ENCODE assay signal across 8 cellular contexts in the genomic region with DNA sequence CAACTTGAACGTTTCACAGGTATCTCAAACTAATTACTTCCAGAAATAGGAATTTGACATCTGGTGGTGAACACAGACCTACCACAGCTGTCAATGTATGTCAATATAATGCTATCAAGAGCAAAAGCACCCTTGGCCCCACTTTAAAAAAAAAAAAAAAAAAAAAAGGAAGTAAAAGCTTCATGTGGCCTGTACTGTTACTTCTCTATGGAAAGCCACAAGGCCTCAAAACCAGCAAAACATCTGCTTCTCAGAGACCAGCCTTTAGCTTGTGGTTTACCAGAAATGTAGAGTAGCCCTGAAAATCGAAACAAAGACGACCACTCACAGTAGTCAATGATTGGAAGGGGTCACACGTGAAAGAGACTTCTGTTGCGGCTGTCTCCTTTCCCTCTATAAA.
A peak's percentile ranks its signal among the peaks of the same experiment; 100 is the strongest.
DNase-seq lines count a peak whose midpoint lies in the region; ATAC-seq, FAIRE-seq and TF ChIP-seq lines count a peak whose summit lies in the region.

No MANE protein-coding gene starts in this region.

- H3K4me3 ChIP-seq in Loucy (ENCODE audit: low read length, poor library complexity, severe bottlenecking) (peak overlapping the region; percentile 71), choroid plexus epithelial cell (ENCODE audit: low read depth, low read length) (no peak overlapping the region), tibial artery (no peak overlapping the region), kidney (ENCODE audit: low read length in 2 of 2) (no peak overlapping the region)

- no peak for TF ChIP-seq CTCF in Loucy (conservative IDR thresholded peaks at IDR 0.05; ENCODE audit: low read length)
- TF ChIP-seq CTCF in choroid plexus epithelial cell (conservative IDR thresholded peaks at IDR 0.05; ENCODE audit: low read depth, low read length): no peak
- no peak for TF ChIP-seq CTCF in tibial artery (IDR thresholded peaks at IDR 0.05)
- TF ChIP-seq CTCF in mesothelial cell of epicardium (IDR thresholded peaks at IDR 0.05; ENCODE audit: unreplicated experiment): no peak
- TF ChIP-seq CTCF in kidney (IDR thresholded peaks at IDR 0.05; ENCODE audit: borderline replicate concordance, extremely low read depth, insufficient read depth): no peak

- intact Hi-C loops in tibial artery (cut with DNase I; ENCODE audit: low total_unique reads) (loop anchor here (10.0 kb wide), 1 partner anchor 277 kb away; no protein-coding TSS in a partner anchor), kidney (cut with DNase I) (no loop called here)

- H3K4me3 Mint-ChIP-seq in mesothelial cell of epicardium: no peak overlapping the region

- no peak overlapping the region for H2AFZ ChIP-seq in Loucy (ENCODE audit: low read length)

- no peak for TF ChIP-seq POLR2A in GM12891 (IDR thresholded peaks at IDR 0.05; ENCODE audit: low read depth, low read length)

- no peaks in the 10 kb centered on the region for H3K36me3 ChIP-seq in Loucy (ENCODE audit: insufficient read depth, low read length)
- H3K36me3 ChIP-seq in tibial artery: no peaks in the 10 kb centered on the region
- H3K36me3 ChIP-seq in kidney (ENCODE audit: control insufficient read depth in 1 of 2, insufficient read depth in 2 of 2, low read length in 2 of 2): no peaks in the 10 kb centered on the region

- no peaks in the 10 kb centered on the region for H3K9me3 ChIP-seq in Loucy (ENCODE audit: insufficient read depth, low read depth, low read length)
- H3K9me3 ChIP-seq in tibial artery: no peaks in the 10 kb centered on the region
- no peaks in the 10 kb centered on the region for H3K9me3 ChIP-seq in kidney (ENCODE audit: control insufficient read depth in 1 of 2, low read length in 2 of 2)

- no peaks in the 10 kb centered on the region for H3K27me3 Mint-ChIP-seq in mesothelial cell of epicardium (ENCODE audit: low read depth)

- peaks cover 9% of the 10 kb centered on the region for H4K20me1 ChIP-seq in Loucy (ENCODE audit: insufficient read depth, low read length, poor library complexity, severe bottlenecking)

- no peaks in the 10 kb centered on the region for H3K9me2 ChIP-seq in Loucy (replicated peaks; ENCODE audit: low read depth, low read length)

- H3K27me3 ChIP-seq in Loucy (ENCODE audit: insufficient read depth, low read length, poor library complexity, severe bottlenecking) (no peaks in the 10 kb centered on the region), tibial artery (no peaks in the 10 kb centered on the region)

- peaks cover 21% of the 10 kb centered on the region for H3K4me1 Mint-ChIP-seq in mesothelial cell of epicardium

- H3K79me2 ChIP-seq in Loucy (ENCODE audit: insufficient read depth, low read length): peaks cover 35% of the 10 kb centered on the region

- ATAC-seq in GM21526 (IDR thresholded peaks at IDR 0.05; ENCODE audit: low FRiP score, unreplicated experiment): peak; percentile 51

- no peak overlapping the region for H3K27ac Mint-ChIP-seq in mesothelial cell of epicardium

- peak; percentile 79 for FAIRE-seq in GM12891 (lab: Jason Lieb, UNC)
- FAIRE-seq in kidney (lab: Jason Lieb, UNC): no peak

- no peaks in the 10 kb centered on the region for H3K9me3 Mint-ChIP-seq in mesothelial cell of epicardium

- peak overlapping the region; percentile 23 to 42 for H3K27ac ChIP-seq in tibial artery
- no peak overlapping the region for H3K27ac ChIP-seq in kidney (ENCODE audit: low read depth in 2 of 2, low read length in 2 of 2)

- peaks cover 22% of the 10 kb centered on the region for H3F3A ChIP-seq in Loucy (ENCODE audit: low read depth)

- DNase-seq in GM12891 (ENCODE audit: insufficient read length, low spot score) (peak; percentile 52), choroid plexus epithelial cell (ENCODE audit: low read depth) (peak; percentile 12), tibial artery (no peak), NCI-H2227 treated with DMSO at 0.1 percent for 48 hours (lab: John Stamatoyannopoulos, UW) (no peak), mesothelial cell of epicardium (ENCODE audit: low spot score in 2 of 2, unreplicated experiment in 2 of 2) (no peak), kidney (no peak)

- H3K4me2 ChIP-seq in Loucy (ENCODE audit: low read depth, low read length, poor library complexity, severe bottlenecking): peak overlapping the region; percentile 83

- no peaks in the 10 kb centered on the region for H3K36me3 Mint-ChIP-seq in mesothelial cell of epicardium

- H3K4me1 ChIP-seq in Loucy (ENCODE audit: insufficient read depth, low read length, poor library complexity, severe bottlenecking) (peaks cover 84% of the 10 kb centered on the region), tibial artery (peaks cover 0 to 24% (median 17%) of the 10 kb centered on the region in 4 donors), kidney (ENCODE audit: control insufficient read depth in 1 of 2, insufficient read depth in 1 of 2, low read depth in 1 of 2, low read length in 2 of 2) (peaks cover 31% of the 10 kb centered on the region in 2 donors)

- H3K9ac ChIP-seq in Loucy (ENCODE audit: low read depth, low read length, poor library complexity, severe bottlenecking) (peak overlapping the region; percentile 74), kidney (ENCODE audit: low read length in 2 of 2) (no peak overlapping the region)

TF ChIP-seq in GM12891, 5 proteins besides CTCF, POLR2A, EP300 and RAD21:
- TF ChIP-seq POU2F2 (IDR thresholded peaks at IDR 0.05; ENCODE audit: low read depth, low read length): 0 out of 2 replicates have a peak, but pooled peaks have one; percentile 51
- TF ChIP-seq SPI1 (IDR thresholded peaks at IDR 0.05; ENCODE audit: low read depth, low read length): no peak
- no peak for TF ChIP-seq TAF1 (IDR thresholded peaks at IDR 0.05; ENCODE audit: low read depth, low read length)
TF ChIP-seq in GM12891: peak in this region for 1.

Comparison
In these comparisons a context has a peak if more than half of its experiments do, and no peak if none do; other contexts are left out.
1. DNase-seq: peak in GM12891 (single experiment) and choroid plexus epithelial cell (single experiment); none in tibial artery (0 of 2), NCI-H2227 treated with DMSO at 0.1 percent for 48 hours (single experiment), mesothelial cell of epicardium (0 of 2) and kidney (single experiment).
2. H3K27ac ChIP-seq: peak in tibial artery (2 of 2); none in kidney (0 of 2).